Comparison of ENCODE assay signal across 8 cellular contexts in genomic region chr7:100081535-100082102, GRCh38. TPM values are rescaled to one million over a fixed set of nuclear protein-coding genes. Genes with fewer than 3 reads are reported as not detected.
DNase-seq lines count a peak whose midpoint lies in the region; ATAC-seq and TF ChIP-seq lines count a peak whose summit lies in the region.

ZNF3 (minus strand) TSS chr7:100081723; CDS start chr7:100077357, 4,366 bp downstream.

- DNase-seq in NCI-H2029 treated with DMSO at 0.1 percent for 48 hours (lab: John Stamatoyannopoulos, UW) (peak; percentile 94), T-helper 9 cell (peak; percentile 94), astrocyte of the cerebellum (ENCODE audit: low read depth) (peak; percentile 99), hepatic stellate cell (ENCODE audit: low spot score) (peak; percentile 94), aorta (peak; percentile 99)

- peak; percentile 80 for TF ChIP-seq CTCF in astrocyte of the cerebellum (IDR thresholded peaks at IDR 0.05; ENCODE audit: low read depth, low read length, missing control alignments)

- peak within 1 kb of the TSS; percentile 94 for H3K9ac ChIP-seq in rectal smooth muscle tissue (ENCODE audit: low read length)

- ATAC-seq in GM18508 (IDR thresholded peaks at IDR 0.05; ENCODE audit: insufficient read depth, unreplicated experiment), result peak; percentile 71
- ATAC-seq in HG03025 (IDR thresholded peaks at IDR 0.05; ENCODE audit: low FRiP score, unreplicated experiment), result peak; percentile 77
- peak; percentile 98 for ATAC-seq in aorta (ENCODE audit: low FRiP score)

- H3K27ac ChIP-seq in rectal smooth muscle tissue (ENCODE audit: low read depth, low read length), result peak within 1 kb of the TSS; percentile 72
- H3K27ac ChIP-seq in aorta (ENCODE audit: low read depth in 1 of 2, low read length in 2 of 2), result peak within 1 kb of the TSS in 1 of 2 donors; percentile 26

- peaks cover 8% of the 10 kb centered on the region for H3K4me1 ChIP-seq in rectal smooth muscle tissue (ENCODE audit: control insufficient read depth, insufficient read depth, low read length)
- no peaks in the 10 kb centered on the region for H3K4me1 ChIP-seq in aorta (ENCODE audit: control insufficient read depth in 1 of 2, insufficient read depth in 2 of 2, low read length in 2 of 2)

- no peaks in the 10 kb centered on the region for H3K27me3 ChIP-seq in rectal smooth muscle tissue (ENCODE audit: control insufficient read depth, insufficient read depth, low read length)
- no peaks in the 10 kb centered on the region for H3K27me3 ChIP-seq in aorta (ENCODE audit: control insufficient read depth in 1 of 2, insufficient read depth in 2 of 2, low read length in 1 of 2)

- H3K4me3 ChIP-seq in astrocyte of the cerebellum (ENCODE audit: low read depth, low read length), result peak within 1 kb of the TSS; percentile 78
- H3K4me3 ChIP-seq in rectal smooth muscle tissue (ENCODE audit: low read length), result peak within 1 kb of the TSS; percentile 95
- peak within 1 kb of the TSS; percentile 61 to 83 for H3K4me3 ChIP-seq in aorta (ENCODE audit: low read length in 2 of 2)

- peaks cover 6% of the 10 kb centered on the region for H3K36me3 ChIP-seq in rectal smooth muscle tissue (ENCODE audit: control insufficient read depth, insufficient read depth, low read length)
- peaks cover 0 to 3% of the 10 kb centered on the region in 2 donors for H3K36me3 ChIP-seq in aorta (ENCODE audit: control insufficient read depth in 1 of 2, insufficient read depth in 2 of 2, low read length in 1 of 2)

- H3K9me3 ChIP-seq in aorta (ENCODE audit: control insufficient read depth, low read length), result no peaks in the 10 kb centered on the region

- in situ Hi-C loops in astrocyte of the cerebellum (cut with HindIII; ENCODE audit: low sequenced_read_pairs), result no loop called here

- intact Hi-C loops in aorta (cut with DNase I), result loop anchor here in 1 of 2 donors (5.0 kb wide), 1 partner anchor 89 kb away; no protein-coding TSS in a partner anchor

- WGBS in aorta, 2 donors, result 0 to 1% methylated on average over 54 to 55 of the region's 55 CpGs

RNA-seq across cellular contexts. Expression of gene ZNF3, which starts in this region (rescaled TPM):
- 10 to 100 TPM; 22.0 to 26.7 TPM for total RNA-seq in aorta
- polyA plus RNA-seq in aorta, result 10 to 100 TPM in 1 of 2 donors, 1 to 10 TPM in 1; 6.3 to 24.1 TPM
